In genomic region chr2:96195410-96196071, GRCh38 we compare ENCODE assay signal across 15 cellular contexts. TPM values are rescaled to one million over a fixed set of nuclear protein-coding genes. Genes with fewer than 3 reads are reported as not detected.
DNase-seq lines count a peak whose midpoint lies in the region; ATAC-seq and TF ChIP-seq lines count a peak whose summit lies in the region.
"Had no signal": no experiment of that assay in that cellular context is flagged by ENCODE, and none has a peak within 500 bp of the region (broad histone marks: within the 10 kb centered on the region; RNA-seq: fewer than 3 reads in every experiment).

No MANE protein-coding gene starts in this region.

- H3K9me3 ChIP-seq in T-helper 17 cell (ENCODE audit: control insufficient read depth, low read length, poor library complexity, severe bottlenecking) = no peaks in the 10 kb centered on the region
- H3K9me3 ChIP-seq: BLaER1, body of pancreas had no signal

- peaks cover 36% of the 10 kb centered on the region for H3K4me1 Mint-ChIP-seq in activated naive CD8-positive, alpha-beta T cell treated with anti-CD3 and anti-CD28 coated beads, Interleukin-2, amount 10 ng/mL, durations not matched to agents 7 days and 5 days
- peaks cover 29% of the 10 kb centered on the region for H3K4me1 Mint-ChIP-seq in activated naive CD8-positive, alpha-beta T cell treated with anti-CD3 and anti-CD28 coated beads for 36 hours
- peaks cover 34% of the 10 kb centered on the region for H3K4me1 Mint-ChIP-seq in T-helper 17 cell
- peaks cover 48% of the 10 kb centered on the region for H3K4me1 Mint-ChIP-seq in stimulated activated memory B cell treated with anti-CD40 and anti-IgM and Interleukin-4, amounts not matched to agents 10 μg/mL and 1 μg/mL and 100 μg/mL, for 72 hours
- peaks cover 22% of the 10 kb centered on the region for H3K4me1 Mint-ChIP-seq in activated naive CD4-positive, alpha-beta T cell treated with anti-CD3 and anti-CD28 coated beads, Interleukin-2, amount 10 ng/mL, durations not matched to agents 7 days and 5 days

- H3K9me3 Mint-ChIP-seq in activated naive CD8-positive, alpha-beta T cell treated with anti-CD3 and anti-CD28 coated beads, Interleukin-2, amount 10 ng/mL, durations not matched to agents 7 days and 5 days = no peaks in the 10 kb centered on the region
- no peaks in the 10 kb centered on the region for H3K9me3 Mint-ChIP-seq in activated naive CD8-positive, alpha-beta T cell treated with anti-CD3 and anti-CD28 coated beads for 36 hours
- no peaks in the 10 kb centered on the region for H3K9me3 Mint-ChIP-seq in stimulated activated memory B cell treated with anti-CD40 and anti-IgM and Interleukin-4, amounts not matched to agents 10 μg/mL and 1 μg/mL and 100 μg/mL, for 72 hours
- no peaks in the 10 kb centered on the region for H3K9me3 Mint-ChIP-seq in activated naive CD4-positive, alpha-beta T cell treated with anti-CD3 and anti-CD28 coated beads, Interleukin-2, amount 10 ng/mL, durations not matched to agents 7 days and 5 days

- H3K4me3 ChIP-seq in foreskin fibroblast (ENCODE audit: low read depth in 1 of 2, low read length in 2 of 2) = no peak overlapping the region
- H3K4me3 ChIP-seq: BLaER1, body of pancreas had no signal

- peaks cover 20% of the 10 kb centered on the region for H3K36me3 Mint-ChIP-seq in activated naive CD8-positive, alpha-beta T cell treated with anti-CD3 and anti-CD28 coated beads, Interleukin-2, amount 10 ng/mL, durations not matched to agents 7 days and 5 days
- H3K36me3 Mint-ChIP-seq in activated naive CD8-positive, alpha-beta T cell treated with anti-CD3 and anti-CD28 coated beads for 36 hours = peaks cover 35% of the 10 kb centered on the region
- peaks cover 16% of the 10 kb centered on the region for H3K36me3 Mint-ChIP-seq in T-helper 17 cell (ENCODE audit: low read depth)
- H3K36me3 Mint-ChIP-seq in stimulated activated memory B cell treated with anti-CD40 and anti-IgM and Interleukin-4, amounts not matched to agents 10 μg/mL and 1 μg/mL and 100 μg/mL, for 72 hours = peaks cover 53% of the 10 kb centered on the region
- H3K36me3 Mint-ChIP-seq in activated naive CD4-positive, alpha-beta T cell treated with anti-CD3 and anti-CD28 coated beads, Interleukin-2, amount 10 ng/mL, durations not matched to agents 7 days and 5 days = peaks cover 34% of the 10 kb centered on the region

- no peaks in the 10 kb centered on the region for H3K27me3 Mint-ChIP-seq in activated naive CD8-positive, alpha-beta T cell treated with anti-CD3 and anti-CD28 coated beads, Interleukin-2, amount 10 ng/mL, durations not matched to agents 7 days and 5 days
- H3K27me3 Mint-ChIP-seq in activated naive CD8-positive, alpha-beta T cell treated with anti-CD3 and anti-CD28 coated beads for 36 hours = no peaks in the 10 kb centered on the region
- no peaks in the 10 kb centered on the region for H3K27me3 Mint-ChIP-seq in T-helper 17 cell
- H3K27me3 Mint-ChIP-seq in stimulated activated memory B cell treated with anti-CD40 and anti-IgM and Interleukin-4, amounts not matched to agents 10 μg/mL and 1 μg/mL and 100 μg/mL, for 72 hours = no peaks in the 10 kb centered on the region
- no peaks in the 10 kb centered on the region for H3K27me3 Mint-ChIP-seq in activated naive CD4-positive, alpha-beta T cell treated with anti-CD3 and anti-CD28 coated beads, Interleukin-2, amount 10 ng/mL, durations not matched to agents 7 days and 5 days

- H3K27ac Mint-ChIP-seq in activated naive CD8-positive, alpha-beta T cell treated with anti-CD3 and anti-CD28 coated beads, Interleukin-2, amount 10 ng/mL, durations not matched to agents 7 days and 5 days = peak overlapping the region; percentile 47
- no peak overlapping the region for H3K27ac Mint-ChIP-seq in activated naive CD8-positive, alpha-beta T cell treated with anti-CD3 and anti-CD28 coated beads for 36 hours
- peak overlapping the region; percentile 79 for H3K27ac Mint-ChIP-seq in T-helper 17 cell
- peak overlapping the region; percentile 25 for H3K27ac Mint-ChIP-seq in stimulated activated memory B cell treated with anti-CD40 and anti-IgM and Interleukin-4, amounts not matched to agents 10 μg/mL and 1 μg/mL and 100 μg/mL, for 72 hours
- no peak overlapping the region for H3K27ac Mint-ChIP-seq in activated naive CD4-positive, alpha-beta T cell treated with anti-CD3 and anti-CD28 coated beads, Interleukin-2, amount 10 ng/mL, durations not matched to agents 7 days and 5 days

- ATAC-seq in activated naive CD8-positive, alpha-beta T cell treated with anti-CD3 and anti-CD28 coated beads, Interleukin-2, amount 10 ng/mL, durations not matched to agents 7 days and 5 days (ENCODE audit: low read depth) = no peak
- ATAC-seq in T-helper 17 cell = no peak
- ATAC-seq in stimulated activated memory B cell treated with anti-CD40 and anti-IgM and Interleukin-4, amounts not matched to agents 10 μg/mL and 1 μg/mL and 100 μg/mL, for 72 hours = no peak
- ATAC-seq: body of pancreas had no signal

- POLR2A ChIA-PET in activated naive CD8-positive, alpha-beta T cell treated with anti-CD3 and anti-CD28 coated beads, Interleukin-2, amount 10 ng/mL, durations not matched to agents 7 days and 5 days (lab: Charles Lee) = interaction anchor here (0.6 to 3.8 kb wide), 2 partner anchors 13 to 445 kb away, joined by 3 to 12 read pairs; partner anchors contain the start of gene STARD7
- POLR2A ChIA-PET in GM10248 (lab: Yijun Ruan, JAX) = no interaction called here

- CTCF ChIA-PET in GM10248 (lab: Yijun Ruan, JAX) = interaction anchor here (1.5 to 1.6 kb wide), 2 partner anchors 21 to 41 kb away, joined by 3 to 9 read pairs; no protein-coding TSS in a partner anchor
- CTCF ChIA-PET in activated naive CD4-positive, alpha-beta T cell treated with anti-CD3 and anti-CD28 coated beads, Interleukin-2, amount 10 ng/mL, durations not matched to agents 7 days and 5 days (lab: Charles Lee) = interaction anchor here (0.8 to 1.6 kb wide), 3 partner anchors 12 to 46 kb away, joined by 3 to 4 read pairs (median 3); no protein-coding TSS in a partner anchor

- H3K4me3 Mint-ChIP-seq in activated naive CD8-positive, alpha-beta T cell treated with anti-CD3 and anti-CD28 coated beads, Interleukin-2, amount 10 ng/mL, durations not matched to agents 7 days and 5 days = no peak overlapping the region
- no peak overlapping the region for H3K4me3 Mint-ChIP-seq in activated naive CD8-positive, alpha-beta T cell treated with anti-CD3 and anti-CD28 coated beads for 36 hours
- no peak overlapping the region for H3K4me3 Mint-ChIP-seq in T-helper 17 cell
- no peak overlapping the region for H3K4me3 Mint-ChIP-seq in stimulated activated memory B cell treated with anti-CD40 and anti-IgM and Interleukin-4, amounts not matched to agents 10 μg/mL and 1 μg/mL and 100 μg/mL, for 72 hours
- H3K4me3 Mint-ChIP-seq in activated naive CD4-positive, alpha-beta T cell treated with anti-CD3 and anti-CD28 coated beads, Interleukin-2, amount 10 ng/mL, durations not matched to agents 7 days and 5 days = no peak overlapping the region

- TF ChIP-seq CTCF in foreskin fibroblast (IDR thresholded peaks at IDR 0.05; ENCODE audit: low read depth, low read length) = no peak
- no peak for TF ChIP-seq CTCF in GM10248 (IDR thresholded peaks at IDR 0.05; ENCODE audit: control extremely low read depth, extremely low read depth, low read depth, missing control alignments)

- no peak for DNase-seq in activated naive CD8-positive, alpha-beta T cell treated with anti-CD3 and anti-CD28 coated beads, Interleukin-2, amount 10 ng/mL, durations not matched to agents 7 days and 5 days
- no peak for DNase-seq in activated naive CD8-positive, alpha-beta T cell treated with anti-CD3 and anti-CD28 coated beads for 36 hours
- DNase-seq in T-helper 17 cell (no peak), foreskin fibroblast (peak; percentile 76 to 78), SKM-1 (lab: John Stamatoyannopoulos, UW; ENCODE audit: unreplicated experiment) (no peak), GM10248 (ENCODE audit: extremely low spot score) (no peak)
- no peak for DNase-seq in activated naive CD4-positive, alpha-beta T cell treated with anti-CD3 and anti-CD28 coated beads, Interleukin-2, amount 10 ng/mL, durations not matched to agents 7 days and 5 days
- DNase-seq: activated T-cell treated with anti-CD3 and anti-CD28 coated beads for 4 hours, body of pancreas, NCI-H187 treated with DMSO at 0.1 percent for 48 hours, NCI-H82, Right ventricle myocardium superior had no signal

RNA-seq across cellular contexts. Expression of gene STARD7, which starts 13.1 kb away (rescaled TPM):
- total RNA-seq in activated naive CD8-positive, alpha-beta T cell treated with anti-CD3 and anti-CD28 coated beads, Interleukin-2, amount 10 ng/mL, durations not matched to agents 7 days and 5 days = 100 to 1,000 TPM; 105 to 114 TPM
- 100 to 1,000 TPM; 229 to 231 TPM for total RNA-seq in activated naive CD8-positive, alpha-beta T cell treated with anti-CD3 and anti-CD28 coated beads for 36 hours
- total RNA-seq in T-helper 17 cell = 10 to 100 TPM; 59.2 to 72.6 TPM

RNA-seq across cellular contexts. Expression of gene DUSP2, which starts 50.3 kb away (rescaled TPM):
- 10 to 100 TPM; 47.7 to 50.2 TPM for total RNA-seq in activated naive CD8-positive, alpha-beta T cell treated with anti-CD3 and anti-CD28 coated beads, Interleukin-2, amount 10 ng/mL, durations not matched to agents 7 days and 5 days
- 100 to 1,000 TPM; 274 to 279 TPM for total RNA-seq in activated naive CD8-positive, alpha-beta T cell treated with anti-CD3 and anti-CD28 coated beads for 36 hours
- total RNA-seq in T-helper 17 cell = 100 to 1,000 TPM; 240 to 319 TPM

RNA-seq across cellular contexts. Expression of gene ASTL, which starts 57.2 kb away (rescaled TPM):
- total RNA-seq in activated naive CD8-positive, alpha-beta T cell treated with anti-CD3 and anti-CD28 coated beads, Interleukin-2, amount 10 ng/mL, durations not matched to agents 7 days and 5 days = 10 to 100 TPM; 12.2 to 14.7 TPM
- 10 to 100 TPM; 22.1 to 23.3 TPM for total RNA-seq in activated naive CD8-positive, alpha-beta T cell treated with anti-CD3 and anti-CD28 coated beads for 36 hours
- total RNA-seq in T-helper 17 cell = 1 to 10 TPM; 4.2 to 7.9 TPM
- total RNA-seq: body of pancreas, osteocyte, Right ventricle myocardium superior had no signal

Comparison
In these comparisons a context has a peak if more than half of its experiments do, and no peak if none do; other contexts are left out.
1. H3K27ac Mint-ChIP-seq: peak in activated naive CD8-positive, alpha-beta T cell treated with anti-CD3 and anti-CD28 coated beads, Interleukin-2, amount 10 ng/mL, durations not matched to agents 7 days and 5 days (single experiment), T-helper 17 cell (single experiment) and stimulated activated memory B cell treated with anti-CD40 and anti-IgM and Interleukin-4, amounts not matched to agents 10 μg/mL and 1 μg/mL and 100 μg/mL, for 72 hours (single experiment); none in activated naive CD8-positive, alpha-beta T cell treated with anti-CD3 and anti-CD28 coated beads for 36 hours (single experiment) and activated naive CD4-positive, alpha-beta T cell treated with anti-CD3 and anti-CD28 coated beads, Interleukin-2, amount 10 ng/mL, durations not matched to agents 7 days and 5 days (single experiment).
2. RNA of gene DUSP2, which starts 50.3 kb away (total RNA-seq): 240 to 319 TPM in T-helper 17 cell and 274 to 279 TPM in activated naive CD8-positive, alpha-beta T cell treated with anti-CD3 and anti-CD28 coated beads for 36 hours; 47.7 to 50.2 TPM in activated naive CD8-positive, alpha-beta T cell treated with anti-CD3 and anti-CD28 coated beads, Interleukin-2, amount 10 ng/mL, durations not matched to agents 7 days and 5 days; every median in the first group is over 4 times any median in the second.
3. DNase-seq: peak in foreskin fibroblast (2 of 2); none in activated naive CD8-positive, alpha-beta T cell treated with anti-CD3 and anti-CD28 coated beads, Interleukin-2, amount 10 ng/mL, durations not matched to agents 7 days and 5 days (single experiment), activated naive CD8-positive, alpha-beta T cell treated with anti-CD3 and anti-CD28 coated beads for 36 hours (single experiment), T-helper 17 cell (0 of 3), SKM-1 (single experiment), GM10248 (single experiment) and activated naive CD4-positive, alpha-beta T cell treated with anti-CD3 and anti-CD28 coated beads, Interleukin-2, amount 10 ng/mL, durations not matched to agents 7 days and 5 days (single experiment).